Comparison of ENCODE assay signal across 8 cellular contexts in the genomic region with DNA sequence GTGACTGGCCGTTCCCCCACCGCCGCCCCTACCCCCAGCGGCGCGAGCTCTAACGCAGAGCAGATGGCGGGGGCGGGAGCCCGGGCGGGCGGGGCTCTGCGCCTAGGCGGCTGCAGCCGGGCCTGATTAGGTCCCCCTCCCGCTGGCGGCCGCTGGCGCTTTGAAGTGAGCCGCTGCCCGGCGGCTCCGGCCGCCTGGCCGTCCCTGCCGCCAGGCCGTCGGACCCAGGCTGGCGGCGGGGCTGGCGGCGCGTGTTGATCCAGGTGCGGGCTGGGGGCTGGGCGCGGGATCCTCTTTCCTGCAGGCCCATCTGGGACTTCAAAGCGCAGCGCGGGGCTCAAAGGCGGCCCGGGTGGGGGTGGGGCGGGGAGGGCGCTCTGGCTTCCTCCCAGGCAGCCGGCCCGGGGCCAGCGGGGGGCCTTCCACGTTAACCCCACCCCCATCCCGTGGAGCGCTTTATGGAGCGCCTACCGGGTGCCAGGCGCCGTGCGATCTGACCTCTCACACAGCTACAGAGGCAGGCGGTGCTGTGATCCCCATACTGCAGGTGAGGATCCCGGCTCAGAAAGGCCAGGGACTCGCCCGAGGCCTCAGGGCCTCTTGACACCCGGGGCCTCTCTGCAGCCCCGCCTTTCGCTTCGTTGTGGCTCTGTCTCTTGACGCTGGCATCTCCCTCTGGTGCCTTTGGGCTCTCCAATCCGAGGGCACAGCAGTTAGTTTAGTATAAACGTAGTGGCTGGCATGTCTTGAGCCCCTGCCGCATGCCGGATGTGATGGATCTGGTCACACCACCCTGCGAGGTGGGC.
DNase-seq lines count a peak whose midpoint lies in the region; ATAC-seq and TF ChIP-seq lines count a peak whose summit lies in the region.

No MANE protein-coding gene starts in this region.

- H3K4me3 Mint-ChIP-seq in chondrocyte (ENCODE audit: unreplicated experiment) (peak overlapping the region; percentile 60), nephron progenitor cell (peak overlapping the region; percentile 72)

- no peak for ATAC-seq in GM18873 (IDR thresholded peaks at IDR 0.05; ENCODE audit: low FRiP score, unreplicated experiment)

- H3K27ac Mint-ChIP-seq in chondrocyte (ENCODE audit: unreplicated experiment): no peak overlapping the region
- peak overlapping the region; percentile 61 for H3K27ac Mint-ChIP-seq in nephron progenitor cell

- H3K4me1 Mint-ChIP-seq in chondrocyte (ENCODE audit: low read depth) (peaks cover 8% of the 10 kb centered on the region), nephron progenitor cell (peaks cover 75% of the 10 kb centered on the region)

- peak; percentile 45 for DNase-seq in NCI-H345 (lab: John Stamatoyannopoulos, UW)
- DNase-seq in NCI-H345 treated with DMSO at 0.1 percent for 48 hours (lab: John Stamatoyannopoulos, UW; ENCODE audit: unreplicated experiment): no peak
- DNase-seq in NCI-H2227 treated with DMSO at 0.1 percent for 48 hours (lab: John Stamatoyannopoulos, UW): peak; percentile 15
- no peak for DNase-seq in chondrocyte (ENCODE audit: low spot score)
- DNase-seq in nephron progenitor cell: peak; percentile 83
- DNase-seq in activated gamma-delta T cell (lab: John Stamatoyannopoulos, UW): no peak
- DNase-seq in HK-2 (ENCODE audit: unreplicated experiment): no peak

- H3K36me3 Mint-ChIP-seq in chondrocyte (ENCODE audit: low read depth): no peaks in the 10 kb centered on the region
- H3K36me3 Mint-ChIP-seq in nephron progenitor cell (ENCODE audit: low read depth): peaks cover 5% of the 10 kb centered on the region

- TF ChIP-seq CTCF in chondrocyte (IDR thresholded peaks at IDR 0.05): no peak
- TF ChIP-seq CTCF in nephron progenitor cell (IDR thresholded peaks at IDR 0.05): no peak

- H3K9me3 Mint-ChIP-seq in chondrocyte (ENCODE audit: low read depth): peaks cover 12% of the 10 kb centered on the region
- H3K9me3 Mint-ChIP-seq in nephron progenitor cell: peaks cover 12% of the 10 kb centered on the region

- H3K27me3 Mint-ChIP-seq in chondrocyte (ENCODE audit: low read depth) (peaks cover 56% of the 10 kb centered on the region), nephron progenitor cell (ENCODE audit: low read depth, poor library complexity) (peaks cover 3% of the 10 kb centered on the region)

Comparison
In these comparisons a context has a peak if more than half of its experiments do, and no peak if none do; other contexts are left out.
1. DNase-seq: peak in NCI-H345 (single experiment), NCI-H2227 treated with DMSO at 0.1 percent for 48 hours (single experiment) and nephron progenitor cell (single experiment); none in NCI-H345 treated with DMSO at 0.1 percent for 48 hours (single experiment), chondrocyte (single experiment), activated gamma-delta T cell (single experiment) and HK-2 (single experiment).